In the genomic region with DNA sequence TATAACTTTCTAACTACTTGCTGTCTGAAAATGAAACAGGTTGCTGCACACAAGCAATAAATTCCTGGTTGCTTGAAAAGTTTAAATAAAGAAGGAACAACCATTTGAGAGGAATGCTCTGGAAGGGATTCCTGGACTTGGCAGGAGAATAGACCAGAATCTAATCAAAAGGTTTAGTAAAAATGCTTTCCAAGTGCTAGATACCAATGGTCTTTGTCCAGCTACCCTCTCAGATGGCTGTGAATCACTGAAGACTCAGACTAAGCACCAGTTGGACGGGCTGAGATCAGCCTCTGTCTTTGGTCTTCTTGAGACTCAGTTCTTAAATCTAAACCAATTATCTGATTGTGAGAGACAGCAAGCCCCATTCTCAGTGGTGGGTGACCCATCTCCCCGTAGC, we compare ENCODE assay signal across 28 cellular contexts. TPM values are rescaled to one million over a fixed set of nuclear protein-coding genes. Genes with fewer than 3 reads are reported as not detected.
A peak's percentile ranks its signal among the peaks of the same experiment; 100 is the strongest.
DNase-seq lines count a peak whose midpoint lies in the region; ATAC-seq and TF ChIP-seq lines count a peak whose summit lies in the region.
"Had no signal": no experiment of that assay in that cellular context is flagged by ENCODE, and none has a peak within 500 bp of the region (broad histone marks: within the 10 kb centered on the region; RNA-seq: fewer than 3 reads in every experiment).

No MANE protein-coding gene starts in this region.

- H3K27me3 Mint-ChIP-seq in Caco-2 (ENCODE audit: insufficient read depth, unreplicated experiment), result no peaks in the 10 kb centered on the region
- H3K27me3 Mint-ChIP-seq: activated CD8-positive, alpha-beta T cell treated with anti-CD3 and anti-CD28 coated beads for 36 hours; dendritic cell treated with granulocyte-macrophage colony-stimulating factor and Interleukin-4, amounts not matched to agents 40 ng/mL and 50 ng/mL, for 4 days; type B pancreatic cell had no signal

- H3K27ac ChIP-seq in SK-N-SH (ENCODE audit: low read depth in 2 of 2, low read length in 1 of 2), result no peak overlapping the region
- H3K27ac ChIP-seq in OCI-LY1 (ENCODE audit: low read depth, low read length, poor library complexity, severe bottlenecking), result peak overlapping the region; percentile 18
- peak overlapping the region; percentile 54 to 68 for H3K27ac ChIP-seq in thoracic aorta
- H3K27ac ChIP-seq: BLaER1 treated with 17β-estradiol and CSF1 and Interleukin-3, amounts not matched to agents 10 nM and 100 nM; cardiac muscle cell; neural progenitor cell; RWPE1; spleen had no signal

- CTCF ChIA-PET in SK-N-SH (lab: Yijun Ruan, JAX), result no interaction called here
- CTCF ChIA-PET in Caco-2 (lab: Charles Lee), result no interaction called here

- POLR2A ChIA-PET in SK-N-SH (lab: Yijun Ruan, JAX), result no interaction called here
- POLR2A ChIA-PET in Caco-2 (lab: Charles Lee), result no interaction called here

- H4K20me1 ChIP-seq in SK-N-SH (ENCODE audit: insufficient read depth) (no peaks in the 10 kb centered on the region), OCI-LY1 (ENCODE audit: insufficient read depth, low read length) (no peaks in the 10 kb centered on the region)
- H4K20me1 ChIP-seq: BLaER1 treated with 17β-estradiol and CSF1 and Interleukin-3, amounts not matched to agents 10 nM and 100 nM had no signal

- H2AFZ ChIP-seq in SK-N-SH (ENCODE audit: low read depth), result no peak overlapping the region
- H2AFZ ChIP-seq in OCI-LY1 (ENCODE audit: low read length), result no peak overlapping the region
- H2AFZ ChIP-seq: neural progenitor cell had no signal

- H3K4me1 ChIP-seq in SK-N-SH (ENCODE audit: control insufficient read depth in 1 of 2, insufficient read depth in 2 of 2, low read depth in 1 of 2, low read length in 1 of 2) (no peaks in the 10 kb centered on the region), OCI-LY1 (ENCODE audit: insufficient read depth, low read length, severe bottlenecking) (peaks cover 42% of the 10 kb centered on the region), thoracic aorta (ENCODE audit: control insufficient read depth in 1 of 2, low read depth in 2 of 2) (peaks cover 5 to 42% of the 10 kb centered on the region in 2 donors), Caco-2 (peaks cover 41% of the 10 kb centered on the region)
- H3K4me1 ChIP-seq: neural progenitor cell had no signal

- no peak overlapping the region for H3K4me2 ChIP-seq in SK-N-SH
- H3K4me2 ChIP-seq in OCI-LY1 (ENCODE audit: low read length), result no peak overlapping the region
- H3K4me2 ChIP-seq: BLaER1 treated with 17β-estradiol and CSF1 and Interleukin-3, amounts not matched to agents 10 nM and 100 nM; neural progenitor cell had no signal

- H3K27me3 ChIP-seq in SK-N-SH (ENCODE audit: insufficient read depth) (no peaks in the 10 kb centered on the region), OCI-LY1 (ENCODE audit: insufficient read depth, low read length) (no peaks in the 10 kb centered on the region), thoracic aorta (replicated peaks; ENCODE audit: insufficient read depth) (no peaks in the 10 kb centered on the region), Caco-2 (replicated peaks; ENCODE audit: control insufficient read depth, insufficient read depth, low read length) (no peaks in the 10 kb centered on the region)
- H3K27me3 ChIP-seq: BLaER1 treated with 17β-estradiol and CSF1 and Interleukin-3, amounts not matched to agents 10 nM and 100 nM; cardiac muscle cell; neural progenitor cell; spleen had no signal

- no TSS peak for BruUV-seq in Caco-2 (replicated peaks; lab: Mats Ljungman, UMichigan)

- H3K36me3 ChIP-seq in SK-N-SH (replicated peaks in 1 of 2; ENCODE audit: control insufficient read depth in 1 of 2, insufficient read depth in 2 of 2, low read length in 1 of 2), result no peaks in the 10 kb centered on the region
- H3K36me3 ChIP-seq in OCI-LY1 (ENCODE audit: insufficient read depth, low read length), result no peaks in the 10 kb centered on the region
- H3K36me3 ChIP-seq in thoracic aorta, result no peaks in the 10 kb centered on the region
- H3K36me3 ChIP-seq in Caco-2 (ENCODE audit: control insufficient read depth, insufficient read depth, low read length), result no peaks in the 10 kb centered on the region
- H3K36me3 ChIP-seq: BLaER1 treated with 17β-estradiol and CSF1 and Interleukin-3, amounts not matched to agents 10 nM and 100 nM; cardiac muscle cell; neural progenitor cell; spleen had no signal

- H3K4me3 ChIP-seq in SK-N-SH (ENCODE audit: low read depth in 2 of 2, low read length in 1 of 2), result no peak overlapping the region
- H3K4me3 ChIP-seq in OCI-LY1 (ENCODE audit: low read depth, low read length, poor library complexity, severe bottlenecking), result no peak overlapping the region
- H3K4me3 ChIP-seq in fibroblast of the aortic adventitia (ENCODE audit: low read depth, low read length), result no peak overlapping the region
- H3K4me3 ChIP-seq in thoracic aorta, result no peak overlapping the region
- H3K4me3 ChIP-seq in Caco-2 (ENCODE audit: low read depth, low read length), result no peak overlapping the region
- H3K4me3 ChIP-seq: BLaER1 treated with 17β-estradiol and CSF1 and Interleukin-3, amounts not matched to agents 10 nM and 100 nM; cardiac muscle cell; lung; neural progenitor cell; spleen had no signal

- 39% methylated on average over 2 of the region's 2 CpGs for WGBS in SK-N-SH (ENCODE audit: low lambda C conversion rate)

- TF ChIP-seq RAD21 in SK-N-SH (IDR thresholded peaks at IDR 0.05; ENCODE audit: low read length), result no peak

- peaks cover 6% of the 10 kb centered on the region for H3K36me3 Mint-ChIP-seq in Caco-2 (ENCODE audit: insufficient read depth, unreplicated experiment)
- H3K36me3 Mint-ChIP-seq: neural progenitor cell, type B pancreatic cell had no signal

- H3K9ac ChIP-seq in SK-N-SH (no peak overlapping the region), OCI-LY1 (ENCODE audit: low read length) (no peak overlapping the region)
- H3K9ac ChIP-seq: BLaER1 treated with 17β-estradiol and CSF1 and Interleukin-3, amounts not matched to agents 10 nM and 100 nM; neural progenitor cell had no signal

- no peaks in the 10 kb centered on the region for H3K79me2 ChIP-seq in SK-N-SH (ENCODE audit: insufficient read depth)
- H3K79me2 ChIP-seq in OCI-LY1 (ENCODE audit: insufficient read depth, low read length), result no peaks in the 10 kb centered on the region

- no peaks in the 10 kb centered on the region for H3K9me2 ChIP-seq in SK-N-SH
- H3K9me2 ChIP-seq in OCI-LY1 (ENCODE audit: low read depth, low read length), result no peaks in the 10 kb centered on the region

- no peak for TF ChIP-seq EP300 in SK-N-SH (IDR thresholded peaks at IDR 0.05; ENCODE audit: borderline replicate concordance in 1 of 2, low read depth in 1 of 2, low read length in 1 of 2)

- no peaks in the 10 kb centered on the region for H3K9me3 ChIP-seq in SK-N-SH
- H3K9me3 ChIP-seq in OCI-LY1 (ENCODE audit: low read length), result no peaks in the 10 kb centered on the region
- H3K9me3 ChIP-seq in thoracic aorta, result no peaks in the 10 kb centered on the region
- no peaks in the 10 kb centered on the region for H3K9me3 ChIP-seq in Caco-2
- H3K9me3 ChIP-seq: spleen had no signal

- no peak for DNase-seq in SK-N-SH
- DNase-seq in fibroblast of the aortic adventitia (ENCODE audit: low read depth), result peak; percentile 86
- DNase-seq in thoracic aorta (ENCODE audit: low spot score), result no peak
- no peak for DNase-seq in Caco-2
- DNase-seq in cerebellum (ENCODE audit: low spot score), result no peak
- DNase-seq: 8988T; activated CD8-positive, alpha-beta T cell treated with anti-CD3 and anti-CD28 coated beads for 36 hours; activated gamma-delta T cell treated with Interleukin-2 at 50 U/mL for 16 hours; activated T-cell treated with anti-CD3 and anti-CD28 coated beads for 4 hours; Calu3; HCEC 1CT; hypothalamus; KG1; NCI-H146; NCI-H510A; spleen; stimulated activated CD4-positive, alpha-beta T cell treated with anti-CD3 and anti-CD28 coated beads, Interleukin-4, amount 100 ng/mL, for 24 hours; stimulated activated naive CD8-positive, alpha-beta T cell treated with anti-CD3 and anti-CD28 coated beads, Interleukin-15, Interleukin-2, amounts not matched to agents 100 U/mL and 50 U/mL, for 24 hours had no signal

- intact Hi-C loops in Caco-2 (cut with micrococcal nuclease; ENCODE audit: unreplicated experiment), result no loop called here

- peak; percentile 24; the same call in 2 of the 3 replicates for ATAC-seq in SK-N-SH treated with all-trans-retinoic acid at 6 μM for 48 hours
- no peak for ATAC-seq in thoracic aorta (ENCODE audit: insufficient number of reproducible peaks, low FRiP score, low read depth)
- ATAC-seq in HG02571 (IDR thresholded peaks at IDR 0.05; ENCODE audit: unreplicated experiment), result no peak
- ATAC-seq: activated CD8-positive, alpha-beta T cell treated with anti-CD3 and anti-CD28 coated beads for 36 hours; stimulated activated naive CD8-positive, alpha-beta T cell treated with anti-CD3 and anti-CD28 coated beads, Interleukin-15, Interleukin-2, amounts not matched to agents 100 U/mL and 50 U/mL, for 24 hours had no signal

- H3K4me1 Mint-ChIP-seq in Caco-2 (ENCODE audit: low read depth, unreplicated experiment), result peaks cover 20% of the 10 kb centered on the region

- no peaks in the 10 kb centered on the region for H3K9me3 Mint-ChIP-seq in Caco-2 (ENCODE audit: unreplicated experiment)
- H3K9me3 Mint-ChIP-seq: activated CD8-positive, alpha-beta T cell treated with anti-CD3 and anti-CD28 coated beads for 36 hours; dendritic cell treated with granulocyte-macrophage colony-stimulating factor and Interleukin-4, amounts not matched to agents 40 ng/mL and 50 ng/mL, for 4 days; neural progenitor cell; type B pancreatic cell had no signal

- peaks cover 12% of the 10 kb centered on the region for H3F3A ChIP-seq in SK-N-SH (replicated peaks; ENCODE audit: insufficient read depth)
- H3F3A ChIP-seq in OCI-LY1 (ENCODE audit: insufficient read depth, low read length), result peaks cover 7% of the 10 kb centered on the region; the same call in 1 of the 2 replicates

- no peak for TF ChIP-seq CTCF in SK-N-SH (IDR thresholded peaks at IDR 0.05)
- TF ChIP-seq CTCF in OCI-LY1 (IDR thresholded peaks at IDR 0.05; ENCODE audit: low read length), result no peak
- no peak for TF ChIP-seq CTCF in fibroblast of the aortic adventitia (IDR thresholded peaks at IDR 0.05; ENCODE audit: insufficient read depth, low read length)
- no peak for TF ChIP-seq CTCF in thoracic aorta (IDR thresholded peaks at IDR 0.05)
- no peak for TF ChIP-seq CTCF in Caco-2 (IDR thresholded peaks at IDR 0.05; ENCODE audit: insufficient read depth in 1 of 2, low read depth in 1 of 2, low read length in 1 of 2, severe bottlenecking in 1 of 2, unreplicated experiment in 1 of 2)

- no peak overlapping the region for H3K27ac Mint-ChIP-seq in Caco-2 (ENCODE audit: unreplicated experiment)
- H3K27ac Mint-ChIP-seq: activated CD8-positive, alpha-beta T cell treated with anti-CD3 and anti-CD28 coated beads for 36 hours; dendritic cell treated with granulocyte-macrophage colony-stimulating factor and Interleukin-4, amounts not matched to agents 40 ng/mL and 50 ng/mL, for 4 days; neural progenitor cell; type B pancreatic cell had no signal

- no peak overlapping the region for H3K4me3 Mint-ChIP-seq in Caco-2 (ENCODE audit: unreplicated experiment)
- H3K4me3 Mint-ChIP-seq: activated CD8-positive, alpha-beta T cell treated with anti-CD3 and anti-CD28 coated beads for 36 hours; dendritic cell treated with granulocyte-macrophage colony-stimulating factor and Interleukin-4, amounts not matched to agents 40 ng/mL and 50 ng/mL, for 4 days; neural progenitor cell; type B pancreatic cell had no signal

RNA-seq across cellular contexts. Expression of gene LPP, which starts 27.7 kb away (rescaled TPM):
- polyA plus RNA-seq in SK-N-SH (2012; rRNA removed), result 6.6 and 9.3 TPM in 2 replicates
- polyA plus RNA-seq in SK-N-SH (2012; cell fraction: cytosol; rRNA removed), result 7.5 and 7.6 TPM in 2 replicates
- 14.7 and 18.5 TPM in 2 replicates for polyA plus RNA-seq in SK-N-SH (2012; cell fraction: nucleus; rRNA removed)
- 33.2 and 92.1 TPM in 2 replicates for total RNA-seq in fibroblast of the aortic adventitia (ENCODE audit: low replicate concordance)
- 1,000 to 10,000 TPM; 1,568 to 1,607 TPM for total RNA-seq in thoracic aorta
- total RNA-seq in Caco-2 (2022), result 120 and 147 TPM in 2 replicates
- total RNA-seq in cerebellum, result 26.9 TPM

Comparison
In these comparisons a context has a peak if more than half of its experiments do, and no peak if none do; other contexts are left out.
1. H3K27ac ChIP-seq: peak in OCI-LY1 (single experiment) and thoracic aorta (2 of 2); none in SK-N-SH (0 of 2).
2. RNA of gene LPP, which starts 27.7 kb away (total RNA-seq): 1,568 to 1,607 TPM in thoracic aorta; 120 to 147 TPM in Caco-2, 33.2 to 92.1 TPM in fibroblast of the aortic adventitia and 26.9 TPM in cerebellum (single experiment); every median in the first group is over 10 times any median in the second.